Comparison of ENCODE assay signal across 1 cellular context in genomic region chr1:225700164-225700740, GRCh38.
A peak's percentile ranks its signal among the peaks of the same experiment; 100 is the strongest.
TF ChIP-seq lines count a peak whose summit lies in the region.

No MANE protein-coding gene starts in this region.

TF ChIP-seq in HepG2, 621 proteins besides CTCF, POLR2A, EP300 and RAD21 (continued from another document and continues in another):
- 0 out of 2 replicates have a peak, but pooled peaks have one; percentile 42 for TF ChIP-seq PATZ1 (CRISPR knock-in tag; IDR thresholded peaks at IDR 0.05)
- TF ChIP-seq ELF1 (CRISPR knock-in tag; IDR thresholded peaks at IDR 0.05): peak; percentile 64; the same call in 1 of the 2 replicates
- no peak for TF ChIP-seq ELF4 (CRISPR knock-in tag; IDR thresholded peaks at IDR 0.05; ENCODE audit: borderline replicate concordance)
- TF ChIP-seq SCMH1 (CRISPR knock-in tag; IDR thresholded peaks at IDR 0.05; ENCODE audit: borderline replicate concordance): no peak
- no peak for TF ChIP-seq BCLAF1 (IDR thresholded peaks at IDR 0.05)
- TF ChIP-seq XRCC5 (optimal IDR thresholded peaks at IDR 0.05; ENCODE audit: low read length): no peak
- peak; percentile 49; the same call in 1 of the 2 replicates for TF ChIP-seq ZNF331 (CRISPR knock-in tag; IDR thresholded peaks at IDR 0.05)
- TF ChIP-seq FOSL1 (CRISPR knock-in tag; IDR thresholded peaks at IDR 0.05; ENCODE audit: borderline replicate concordance): peak; percentile 86
- TF ChIP-seq PHF20 (CRISPR knock-in tag; IDR thresholded peaks at IDR 0.05): no peak
- no peak for TF ChIP-seq AKAP8 (CRISPR knock-in tag; IDR thresholded peaks at IDR 0.05)
- TF ChIP-seq ZNF609 (CRISPR knock-in tag; IDR thresholded peaks at IDR 0.05; ENCODE audit: borderline replicate concordance): peak; percentile 46; the same call in 1 of the 2 replicates
- peak; percentile 39; the same call in 1 of the 2 replicates for TF ChIP-seq THRA (CRISPR knock-in tag; IDR thresholded peaks at IDR 0.05; ENCODE audit: borderline replicate concordance)
- TF ChIP-seq CBX1 (IDR thresholded peaks at IDR 0.05; ENCODE audit: low read depth): no peak
- no peak for TF ChIP-seq MATR3 (CRISPR knock-in tag; IDR thresholded peaks at IDR 0.05)
- TF ChIP-seq MYNN (CRISPR knock-in tag; IDR thresholded peaks at IDR 0.05; ENCODE audit: low read depth): no peak
- no peak for TF ChIP-seq ZNF761 (CRISPR knock-in tag; conservative IDR thresholded peaks at IDR 0.05)
- no peak for TF ChIP-seq ZNF430 (CRISPR knock-in tag; IDR thresholded peaks at IDR 0.05)
- peak; percentile 87 for TF ChIP-seq GATAD2A (CRISPR knock-in tag; IDR thresholded peaks at IDR 0.05)
- no peak for TF ChIP-seq MEIS2 (CRISPR knock-in tag; IDR thresholded peaks at IDR 0.05)
- TF ChIP-seq RBM39 (IDR thresholded peaks at IDR 0.05; ENCODE audit: low read depth, low read length, poor library complexity, severe bottlenecking): no peak
- no peak for TF ChIP-seq ZNF512 (CRISPR knock-in tag; IDR thresholded peaks at IDR 0.05)
- peak; percentile 52; the same call in 1 of the 2 replicates for TF ChIP-seq RCOR2 (CRISPR knock-in tag; IDR thresholded peaks at IDR 0.05)
- TF ChIP-seq SP2 (CRISPR knock-in tag; IDR thresholded peaks at IDR 0.05): no peak
- TF ChIP-seq ZMAT3 (CRISPR knock-in tag; conservative IDR thresholded peaks at IDR 0.05): 0 out of 2 replicates have a peak, but pooled peaks have one; percentile 48
- TF ChIP-seq ATF6 (CRISPR knock-in tag; conservative IDR thresholded peaks at IDR 0.05): no peak
- TF ChIP-seq JUN (CRISPR knock-in tag; IDR thresholded peaks at IDR 0.05): peak; percentile 86; the same call in 1 of the 2 replicates
- TF ChIP-seq PRMT3 (CRISPR knock-in tag; IDR thresholded peaks at IDR 0.05; ENCODE audit: borderline replicate concordance, low read depth): no peak
- TF ChIP-seq PPARG (CRISPR knock-in tag; conservative IDR thresholded peaks at IDR 0.05): 0 out of 2 replicates have a peak, but pooled peaks have one; percentile 58
- no peak for TF ChIP-seq CHD4 (IDR thresholded peaks at IDR 0.05; ENCODE audit: borderline replicate concordance, low read length)
- TF ChIP-seq STAT6 (CRISPR knock-in tag; IDR thresholded peaks at IDR 0.05; ENCODE audit: borderline replicate concordance): no peak
- TF ChIP-seq SRY (CRISPR knock-in tag; IDR thresholded peaks at IDR 0.05): no peak
- no peak for TF ChIP-seq HOXD1 (CRISPR knock-in tag; IDR thresholded peaks at IDR 0.05)
- peak; percentile 42; the same call in 1 of the 2 replicates for TF ChIP-seq ZNF780A (CRISPR knock-in tag; IDR thresholded peaks at IDR 0.05)
- no peak for TF ChIP-seq PLSCR1 (CRISPR knock-in tag; IDR thresholded peaks at IDR 0.05; ENCODE audit: borderline replicate concordance)
- TF ChIP-seq ZNF639 (CRISPR knock-in tag; conservative IDR thresholded peaks at IDR 0.05): no peak
- TF ChIP-seq IKZF1 (IDR thresholded peaks at IDR 0.05): no peak
- TF ChIP-seq GPBP1L1 (CRISPR knock-in tag; IDR thresholded peaks at IDR 0.05): no peak
- peak; percentile 91 for TF ChIP-seq CEBPB (IDR thresholded peaks at IDR 0.05; ENCODE audit: borderline replicate concordance, low read depth, low read length)
- TF ChIP-seq ZNF614 (CRISPR knock-in tag; IDR thresholded peaks at IDR 0.05; ENCODE audit: borderline replicate concordance): peak; percentile 56; the same call in 1 of the 2 replicates
